1 cellular context compared by ENCODE assay signal in the genomic region with DNA sequence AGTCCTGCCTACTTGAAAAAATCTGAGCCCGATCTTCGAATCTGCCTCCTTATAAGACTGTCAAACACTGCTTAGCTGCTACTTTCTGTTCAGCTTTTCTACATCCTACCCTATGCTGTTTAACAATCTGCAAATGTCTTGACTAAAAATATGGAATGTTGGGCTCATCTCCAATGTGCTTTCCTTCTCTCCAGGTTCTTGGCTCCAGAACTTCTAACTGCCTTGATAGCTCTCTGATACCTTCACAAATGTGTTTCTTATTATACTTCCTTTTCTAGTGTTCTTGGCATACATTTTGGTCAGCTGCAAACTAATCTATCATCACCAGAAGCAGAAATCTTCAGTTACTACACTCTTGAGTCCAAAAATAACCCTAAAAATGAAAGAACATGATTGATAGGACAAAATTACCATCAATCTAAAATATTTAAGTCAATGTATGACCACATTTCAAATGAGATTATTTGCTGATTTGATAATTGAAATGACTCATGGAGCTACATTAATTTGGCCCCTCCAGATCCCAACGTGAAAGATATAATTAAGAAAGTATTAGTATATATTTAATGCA.
TF ChIP-seq lines count a peak whose summit lies in the region.

No MANE protein-coding gene starts in this region.

TF ChIP-seq in SK-N-SH treated with all-trans-retinoic acid at 6 μM for 48 hours, 23 proteins besides CTCF, POLR2A, EP300 and RAD21 (continued from another document):
- peak; percentile 63; the same call in 1 of the 2 replicates for TF ChIP-seq CSRNP3 (CRISPR knock-in tag; IDR thresholded peaks at IDR 0.05)
- TF ChIP-seq PPARA (CRISPR knock-in tag; IDR thresholded peaks at IDR 0.05; ENCODE audit: borderline replicate concordance), result no peak
- TF ChIP-seq PATZ1 (CRISPR knock-in tag; IDR thresholded peaks at IDR 0.05; ENCODE audit: borderline replicate concordance), result no peak
- TF ChIP-seq CSDC2 (CRISPR knock-in tag; IDR thresholded peaks at IDR 0.05), result no peak
- TF ChIP-seq OSR1 (CRISPR knock-in tag; IDR thresholded peaks at IDR 0.05), result no peak
- TF ChIP-seq CREB5 (CRISPR knock-in tag; IDR thresholded peaks at IDR 0.05; ENCODE audit: low read depth), result peak; percentile 75
- no peak for TF ChIP-seq RARB (CRISPR knock-in tag; IDR thresholded peaks at IDR 0.05)
- TF ChIP-seq ZFP30 (CRISPR knock-in tag; IDR thresholded peaks at IDR 0.05), result no peak
TF ChIP-seq in SK-N-SH treated with all-trans-retinoic acid at 6 μM for 48 hours: peak in this region for 5.
